In genomic region chr10:46014215-46014614, GRCh38 we compare ENCODE assay signal across 1 cellular context.
TF ChIP-seq lines count a peak whose summit lies in the region.

No MANE protein-coding gene starts in this region.

TF ChIP-seq in IMR-90, 13 proteins besides CTCF, POLR2A, EP300 and RAD21:
- TF ChIP-seq RCOR1 (IDR thresholded peaks at IDR 0.05; ENCODE audit: insufficient replicate concordance, low read length): no peak
- TF ChIP-seq CHD1 (IDR thresholded peaks at IDR 0.05; ENCODE audit: low read depth, low read length): no peak
- no peak for TF ChIP-seq NFE2L2 (IDR thresholded peaks at IDR 0.05; ENCODE audit: low read depth, low read length)
- TF ChIP-seq BHLHE40 (IDR thresholded peaks at IDR 0.05; ENCODE audit: low read depth, low read length): no peak
- TF ChIP-seq MAFK (IDR thresholded peaks at IDR 0.05; ENCODE audit: low read depth, low read length): no peak
- no peak for TF ChIP-seq MXI1 (IDR thresholded peaks at IDR 0.05; ENCODE audit: borderline replicate concordance, low read depth, low read length)
